10 cellular contexts compared by ENCODE assay signal in the genomic region with DNA sequence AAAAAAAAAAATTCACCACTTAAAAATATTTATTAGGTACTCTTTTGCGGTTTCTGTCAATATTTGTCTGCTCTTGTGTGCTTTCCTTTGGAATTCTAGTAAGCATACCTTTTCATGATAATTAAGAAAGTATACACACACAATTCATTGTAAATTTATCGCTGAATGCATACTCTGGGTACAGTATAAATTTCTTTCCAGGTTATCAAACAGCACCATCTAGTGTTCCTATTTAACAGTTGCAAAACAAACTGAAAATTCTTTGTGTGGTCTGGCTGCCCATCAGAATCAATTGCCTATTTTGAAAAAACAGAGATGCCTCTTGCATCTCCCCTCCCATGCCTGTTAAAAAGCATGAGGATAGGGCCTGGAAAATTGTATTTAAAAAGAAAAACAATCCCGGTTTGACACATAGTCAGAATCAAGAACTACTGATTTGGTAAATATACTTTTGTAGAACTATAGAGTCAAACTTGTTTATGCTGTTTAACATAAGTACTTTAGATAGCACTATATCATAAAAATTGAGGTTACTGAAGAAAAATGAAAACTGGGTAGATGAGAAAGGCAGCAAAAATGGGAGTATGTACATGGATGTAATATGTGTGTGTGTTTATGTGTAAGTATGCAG. TPM values are rescaled to one million over a fixed set of nuclear protein-coding genes. Genes with fewer than 3 reads are reported as not detected.
A peak's percentile ranks its signal among the peaks of the same experiment; 100 is the strongest.
DNase-seq lines count a peak whose midpoint lies in the region; ATAC-seq and TF ChIP-seq lines count a peak whose summit lies in the region.
"Had no signal": no experiment of that assay in that cellular context is flagged by ENCODE, and none has a peak within 500 bp of the region (broad histone marks: within the 10 kb centered on the region; RNA-seq: fewer than 3 reads in every experiment).

No MANE protein-coding gene starts in this region.

- no peak overlapping the region for H3K27ac ChIP-seq in CD8-positive, alpha-beta T cell (ENCODE audit: low read depth, low read length)
- H3K27ac ChIP-seq in OCI-LY3 (ENCODE audit: low read length) (no peak overlapping the region), endodermal cell (ENCODE audit: low read depth, low read length) (no peak overlapping the region)
- H3K27ac ChIP-seq: SJSA1 had no signal

- no peak for DNase-seq in CD8-positive, alpha-beta T cell
- no peak for DNase-seq in endodermal cell
- peak in 3 of 10 donors; percentile 41 to 48 (median 41) for DNase-seq in naive thymus-derived CD8-positive, alpha-beta T cell
- no peak for DNase-seq in activated T-cell treated with anti-CD3 and anti-CD28 coated beads, Interleukin-2, amount 50 U/mL, for 48 hours

- TF ChIP-seq CTCF in CD8-positive, alpha-beta T cell (IDR thresholded peaks at IDR 0.05) = peak; percentile 87
- peak; percentile 63 for TF ChIP-seq CTCF in OCI-LY3 (IDR thresholded peaks at IDR 0.05; ENCODE audit: low read depth, low read length)
- TF ChIP-seq CTCF in endodermal cell (conservative IDR thresholded peaks at IDR 0.05) = peak; percentile 87

- H4K20me1 ChIP-seq in OCI-LY3 (ENCODE audit: insufficient read depth, low read length) = 0 out of 2 replicates have a peak, but pooled peaks cover 5% of the 10 kb centered on the region

- peaks cover 4% of the 10 kb centered on the region for H3K36me3 ChIP-seq in CD8-positive, alpha-beta T cell (ENCODE audit: insufficient read depth, low read length)
- H3K36me3 ChIP-seq in OCI-LY3 (replicated peaks; ENCODE audit: low read depth, low read length) = peaks cover 11% of the 10 kb centered on the region
- peaks cover 6% of the 10 kb centered on the region for H3K36me3 ChIP-seq in endodermal cell (ENCODE audit: control insufficient read depth, insufficient read depth, low read length)

- CTCF ChIA-PET in CD8-positive, alpha-beta T cell (lab: Charles Lee) = interaction anchor here (0.6 to 1.8 kb wide), 11 partner anchors 12 to 1634 kb away, joined by 3 to 10 read pairs (median 3); no protein-coding TSS in a partner anchor

- H3K9me3 ChIP-seq in CD8-positive, alpha-beta T cell (ENCODE audit: low read length) = no peaks in the 10 kb centered on the region
- no peaks in the 10 kb centered on the region for H3K9me3 ChIP-seq in OCI-LY3 (ENCODE audit: insufficient read depth, low read length)
- H3K9me3 ChIP-seq in endodermal cell (ENCODE audit: control insufficient read depth, low read length) = no peaks in the 10 kb centered on the region
- H3K9me3 ChIP-seq: SJSA1 had no signal

- no peak overlapping the region for H2AFZ ChIP-seq in OCI-LY3 (ENCODE audit: low read depth, low read length)

- intact Hi-C loops in CD8-positive, alpha-beta T cell (cut with DNase I, micrococcal nuclease) = loop anchor here (1.0 to 10.0 kb wide), 5 partner anchors 69 to 1912 kb away; no protein-coding TSS in a partner anchor

- H3K27ac Mint-ChIP-seq in CD8-positive, alpha-beta T cell = no peak overlapping the region
- H3K27ac Mint-ChIP-seq in endodermal cell = no peak overlapping the region
- H3K27ac Mint-ChIP-seq in naive thymus-derived CD8-positive, alpha-beta T cell = no peak overlapping the region
- H3K27ac Mint-ChIP-seq: natural killer cell treated with Interleukin-12 subunit alpha and Interleukin-12 subunit beta and Interleukin-15 and Interleukin-18, amount 100 ng/mL, for 72 hours had no signal

- peaks cover 18% of the 10 kb centered on the region for H3K4me1 Mint-ChIP-seq in CD8-positive, alpha-beta T cell (ENCODE audit: low read depth)
- H3K4me1 Mint-ChIP-seq in endodermal cell = no peaks in the 10 kb centered on the region
- H3K4me1 Mint-ChIP-seq in naive thymus-derived CD8-positive, alpha-beta T cell = peaks cover 7 to 18% (median 13%) of the 10 kb centered on the region in 4 donors

- peaks cover 31% of the 10 kb centered on the region for H3K36me3 Mint-ChIP-seq in CD8-positive, alpha-beta T cell
- H3K36me3 Mint-ChIP-seq in endodermal cell (ENCODE audit: low read depth) = peaks cover 6% of the 10 kb centered on the region
- peaks cover 0 to 44% (median 4%) of the 10 kb centered on the region in 3 donors for H3K36me3 Mint-ChIP-seq in naive thymus-derived CD8-positive, alpha-beta T cell
- H3K36me3 Mint-ChIP-seq: natural killer cell treated with Interleukin-12 subunit alpha and Interleukin-12 subunit beta and Interleukin-15 and Interleukin-18, amount 100 ng/mL, for 72 hours had no signal

- no peaks in the 10 kb centered on the region for H3K4me1 ChIP-seq in CD8-positive, alpha-beta T cell (ENCODE audit: insufficient read depth, low read length)
- peaks cover 25% of the 10 kb centered on the region for H3K4me1 ChIP-seq in OCI-LY3 (ENCODE audit: low read length)
- H3K4me1 ChIP-seq in endodermal cell (ENCODE audit: control insufficient read depth, insufficient read depth, low read length) = no peaks in the 10 kb centered on the region
- H3K4me1 ChIP-seq: SJSA1 had no signal

- 58 to 60% methylated on average over 1 to 3 of the region's 3 CpGs for WGBS in endodermal cell (ENCODE audit: insufficient coverage in 1 of 2, insufficient read length in 1 of 2), 2 experiments

- no peaks in the 10 kb centered on the region for H3K27me3 Mint-ChIP-seq in CD8-positive, alpha-beta T cell (ENCODE audit: low read depth)
- no peaks in the 10 kb centered on the region for H3K27me3 Mint-ChIP-seq in endodermal cell (ENCODE audit: insufficient read depth)
- no peaks in the 10 kb centered on the region for H3K27me3 Mint-ChIP-seq in naive thymus-derived CD8-positive, alpha-beta T cell
- H3K27me3 Mint-ChIP-seq: natural killer cell treated with Interleukin-12 subunit alpha and Interleukin-12 subunit beta and Interleukin-15 and Interleukin-18, amount 100 ng/mL, for 72 hours had no signal

- no peak overlapping the region for H3K4me3 ChIP-seq in CD8-positive, alpha-beta T cell (ENCODE audit: low read depth, low read length)
- H3K4me3 ChIP-seq in OCI-LY3 (ENCODE audit: low read length) (no peak overlapping the region), endodermal cell (ENCODE audit: low read length) (no peak overlapping the region)
- H3K4me3 ChIP-seq: SJSA1 had no signal

- POLR2A ChIA-PET in CD8-positive, alpha-beta T cell (lab: Charles Lee) = interaction anchor here (0.7 kb wide), 1 partner anchor 16 kb away, joined by 3 read pairs; the partner anchor contains the start of gene PGGT1B
- POLR2A ChIA-PET in naive thymus-derived CD8-positive, alpha-beta T cell (lab: Charles Lee) = interaction anchor here (0.5 kb wide), 1 partner anchor 7 kb away, joined by 3 read pairs; no protein-coding TSS in a partner anchor

- H3K9me3 Mint-ChIP-seq in CD8-positive, alpha-beta T cell = no peaks in the 10 kb centered on the region
- no peaks in the 10 kb centered on the region for H3K9me3 Mint-ChIP-seq in endodermal cell
- no peaks in the 10 kb centered on the region for H3K9me3 Mint-ChIP-seq in naive thymus-derived CD8-positive, alpha-beta T cell
- H3K9me3 Mint-ChIP-seq: natural killer cell treated with Interleukin-12 subunit alpha and Interleukin-12 subunit beta and Interleukin-15 and Interleukin-18, amount 100 ng/mL, for 72 hours had no signal

- H3K27me3 ChIP-seq in CD8-positive, alpha-beta T cell (ENCODE audit: insufficient read depth, low read length) = no peaks in the 10 kb centered on the region
- H3K27me3 ChIP-seq in OCI-LY3 (ENCODE audit: low read depth, low read length) = no peaks in the 10 kb centered on the region
- H3K27me3 ChIP-seq in endodermal cell (ENCODE audit: control insufficient read depth, insufficient read depth, low read length, poor library complexity, severe bottlenecking) = no peaks in the 10 kb centered on the region
- H3K27me3 ChIP-seq: SJSA1 had no signal

- no peaks in the 10 kb centered on the region; the same call in none of the 2 replicates for H3K79me2 ChIP-seq in OCI-LY3 (ENCODE audit: low read length)

- peak; percentile 63 for ATAC-seq in CD8-positive, alpha-beta T cell
- ATAC-seq in GM18909 (IDR thresholded peaks at IDR 0.05; ENCODE audit: poor library complexity, unreplicated experiment) (peak; percentile 75), HG03460 (IDR thresholded peaks at IDR 0.05; ENCODE audit: unreplicated experiment) (peak; percentile 68), GM19452 (IDR thresholded peaks at IDR 0.05; ENCODE audit: unreplicated experiment) (no peak)
- peak; percentile 48 to 56 for ATAC-seq in naive thymus-derived CD8-positive, alpha-beta T cell

- H3K4me3 Mint-ChIP-seq in CD8-positive, alpha-beta T cell = no peak overlapping the region
- H3K4me3 Mint-ChIP-seq in endodermal cell = no peak overlapping the region
- no peak overlapping the region for H3K4me3 Mint-ChIP-seq in naive thymus-derived CD8-positive, alpha-beta T cell
- H3K4me3 Mint-ChIP-seq: natural killer cell treated with Interleukin-12 subunit alpha and Interleukin-12 subunit beta and Interleukin-15 and Interleukin-18, amount 100 ng/mL, for 72 hours had no signal

- H3K9ac ChIP-seq in OCI-LY3 (ENCODE audit: low read length) = no peak overlapping the region
- no peak overlapping the region for H3K9ac ChIP-seq in endodermal cell (ENCODE audit: extremely low read depth, low read length, poor library complexity, severe bottlenecking)

- H3K4me2 ChIP-seq in OCI-LY3 (ENCODE audit: low read length) = no peak overlapping the region

RNA-seq across cellular contexts. Expression of gene PGGT1B, which starts 16.2 kb away (rescaled TPM):
- total RNA-seq in CD8-positive, alpha-beta T cell = 10 to 100 TPM; 55.2 to 57.0 TPM
- 10 to 100 TPM; 43.7 to 44.9 TPM for total RNA-seq in endodermal cell
- 14.6 TPM for polyA plus RNA-seq in endodermal cell (2013, experiment 1 of 2)
- 10.3 TPM for polyA plus RNA-seq in endodermal cell (2013, experiment 2 of 2)
- 10 to 100 TPM; 36.4 to 42.6 TPM for total RNA-seq in naive thymus-derived CD8-positive, alpha-beta T cell
- polyA plus RNA-seq in naive thymus-derived CD8-positive, alpha-beta T cell = 10 to 100 TPM in 2 of 3 donors, 1 to 10 TPM in 1; 7.1 to 17.4 (median 10.8) TPM

RNA-seq across cellular contexts. Expression of gene CCDC112, which starts 50.0 kb away (rescaled TPM):
- total RNA-seq in CD8-positive, alpha-beta T cell = 1 to 10 TPM; 1.6 to 2.7 TPM
- 1 to 10 TPM; 6.8 to 7.3 TPM for total RNA-seq in endodermal cell
- 15.0 TPM for polyA plus RNA-seq in endodermal cell (2013, experiment 1 of 2)
- polyA plus RNA-seq in endodermal cell (2013, experiment 2 of 2) = 17.1 TPM
- 1 to 10 TPM; 6.5 to 7.5 TPM for total RNA-seq in naive thymus-derived CD8-positive, alpha-beta T cell
- polyA plus RNA-seq in naive thymus-derived CD8-positive, alpha-beta T cell = 1 to 10 TPM; 2.8 to 4.5 (median 4.3) TPM
